Comparison of ENCODE assay signal across 38 cellular contexts in the genomic region with DNA sequence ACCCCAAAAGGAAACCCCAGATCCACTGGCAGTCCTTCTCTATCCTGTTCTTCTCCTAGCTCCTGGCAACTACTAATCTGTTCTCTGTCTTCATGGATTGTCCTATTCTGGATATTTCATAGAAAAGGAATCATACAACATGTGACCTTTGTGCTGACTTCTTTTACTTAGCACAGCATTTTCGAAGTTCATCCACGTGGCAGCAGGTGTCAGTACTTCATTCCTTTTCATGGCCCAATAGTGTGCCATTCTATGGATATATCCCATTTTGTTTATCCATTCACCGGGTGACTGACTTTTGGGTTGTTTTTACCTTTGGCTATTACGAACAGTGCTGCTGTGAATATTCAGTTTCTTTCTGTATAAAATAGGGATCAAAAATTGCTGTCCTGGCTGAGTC. TPM values are rescaled to one million over a fixed set of nuclear protein-coding genes. Genes with fewer than 3 reads are reported as not detected.
"Had no signal": no experiment of that assay in that cellular context is flagged by ENCODE, and none has a peak within 500 bp of the region (broad histone marks: within the 10 kb centered on the region; RNA-seq: fewer than 3 reads in every experiment).

No MANE protein-coding gene starts in this region.

- H3K36me3 ChIP-seq: adrenal gland, esophagus squamous epithelium, gastroesophageal sphincter, heart right ventricle, WERI-Rb-1 had no signal

- ATAC-seq: activated CD4-positive, CD25-positive, alpha-beta regulatory T cell treated with anti-CD3 and anti-CD28 coated beads, Interleukin-2, amount 50 U/mL, for 24 hours; activated CD8-positive, alpha-beta T cell treated with anti-CD3 and anti-CD28 coated beads for 36 hours; activated naive CD8-positive, alpha-beta T cell treated with anti-CD3 and anti-CD28 coated beads, Interleukin-2, amount 50 U/mL, for 24 hours; activated T-cell treated with anti-CD3 and anti-CD28 coated beads, Interleukin-2, amount 50 U/mL, for 4 hours; activated T-helper 17 cell treated with anti-CD3 and anti-CD28 coated beads, Interleukin-2, amount 50 U/mL, for 72 hours; body of pancreas; effector memory CD8-positive, alpha-beta T cell; gastroesophageal sphincter; heart right ventricle; T-helper 17 cell had no signal

- DNase-seq: activated B cell treated with CpG ODN at 0.5 μM for 24 hours; activated CD4-positive, alpha-beta T cell treated with anti-CD3 and anti-CD28 coated beads for 48 hours; activated CD4-positive, alpha-beta T cell treated with anti-CD3 and anti-CD28 coated beads, Interleukin-2, amount 50 U/mL, for 1 hour; activated CD4-positive, alpha-beta T cell treated with anti-CD3 and anti-CD28 coated beads, Interleukin-2, amount 50 U/mL, for 48 hours; activated CD8-positive, alpha-beta memory T cell treated with anti-CD3 and anti-CD28 coated beads for 24 hours; activated CD8-positive, alpha-beta T cell treated with anti-CD3 and anti-CD28 coated beads for 36 hours; activated effector memory CD4-positive, alpha-beta T cell treated with Interleukin-2 at 50 U/mL for 16 hours; activated gamma-delta T cell treated with Interleukin-2 at 50 U/mL for 16 hours; activated naive CD4-positive, alpha-beta T cell treated with anti-CD3 and anti-CD28 coated beads, Interleukin-2, amount 50 U/mL, for 16 hours; activated naive CD4-positive, alpha-beta T cell treated with Interleukin-2 at 50 U/mL for 16 hours; activated naive CD8-positive, alpha-beta T cell treated with anti-CD3 and anti-CD28 coated beads for 36 hours; activated naive CD8-positive, alpha-beta T cell treated with anti-CD3 and anti-CD28 coated beads, Interleukin-2, amount 50 U/mL, for 24 hours; activated T-cell treated with anti-CD3 and anti-CD28 coated beads, Interleukin-2, amount 50 U/mL, for 4 hours; adrenal gland; amygdala; aorta; body of pancreas; caudate nucleus; cortex of kidney; dermis blood vessel endothelial cell; effector CD4-positive, alpha-beta T cell; effector memory CD8-positive, alpha-beta T cell; esophagus squamous epithelium; foreskin melanocyte; heart right ventricle; T-helper 17 cell; T1000; WERI-Rb-1 had no signal

- H3K27ac ChIP-seq: adrenal gland, body of pancreas, epithelial cell of prostate, esophagus squamous epithelium, gastroesophageal sphincter, heart right ventricle, WERI-Rb-1 had no signal

- H3K27ac Mint-ChIP-seq: activated B cell treated with CpG ODN at 0.5 μM for 24 hours; activated CD8-positive, alpha-beta T cell treated with anti-CD3 and anti-CD28 coated beads for 36 hours; activated naive CD8-positive, alpha-beta T cell treated with anti-CD3 and anti-CD28 coated beads for 36 hours; activated naive CD8-positive, alpha-beta T cell treated with anti-CD3 and anti-CD28 coated beads, Interleukin-2, amount 50 U/mL, for 24 hours; activated T-helper 17 cell treated with anti-CD3 and anti-CD28 coated beads, Interleukin-2, amount 50 U/mL, for 72 hours; effector memory CD8-positive, alpha-beta T cell; T-helper 17 cell; T-helper 2 cell treated with Interferon-gamma antibody and Interleukin-4, amounts not matched to agents 5 μg/mL and 100 μg/mL, for 36 hours had no signal

- H3K9me3 ChIP-seq: adrenal gland, body of pancreas, esophagus squamous epithelium, gastroesophageal sphincter had no signal

- H3K4me3 ChIP-seq: adrenal gland, body of pancreas, esophagus squamous epithelium, gastroesophageal sphincter, heart right ventricle had no signal

- H3K27me3 Mint-ChIP-seq: activated CD8-positive, alpha-beta T cell treated with anti-CD3 and anti-CD28 coated beads for 36 hours; activated T-helper 17 cell treated with anti-CD3 and anti-CD28 coated beads, Interleukin-2, amount 50 U/mL, for 72 hours had no signal

- H3K36me3 Mint-ChIP-seq: activated naive CD8-positive, alpha-beta T cell treated with anti-CD3 and anti-CD28 coated beads for 36 hours had no signal

- H3K4me3 Mint-ChIP-seq: activated B cell treated with CpG ODN at 0.5 μM for 24 hours; activated CD8-positive, alpha-beta T cell treated with anti-CD3 and anti-CD28 coated beads for 36 hours; activated naive CD8-positive, alpha-beta T cell treated with anti-CD3 and anti-CD28 coated beads for 36 hours; activated naive CD8-positive, alpha-beta T cell treated with anti-CD3 and anti-CD28 coated beads, Interleukin-2, amount 50 U/mL, for 24 hours; activated T-cell treated with anti-CD3 and anti-CD28 coated beads, Interleukin-2, amount 50 U/mL, for 4 hours; activated T-helper 17 cell treated with anti-CD3 and anti-CD28 coated beads, Interleukin-2, amount 50 U/mL, for 72 hours; effector memory CD8-positive, alpha-beta T cell; T-helper 17 cell; T-helper 2 cell treated with Interferon-gamma antibody and Interleukin-4, amounts not matched to agents 5 μg/mL and 100 μg/mL, for 36 hours had no signal

- H3K4me1 Mint-ChIP-seq: activated B cell treated with CpG ODN at 0.5 μM for 24 hours; activated naive CD8-positive, alpha-beta T cell treated with anti-CD3 and anti-CD28 coated beads for 36 hours; activated naive CD8-positive, alpha-beta T cell treated with anti-CD3 and anti-CD28 coated beads, Interleukin-2, amount 50 U/mL, for 24 hours; activated T-helper 17 cell treated with anti-CD3 and anti-CD28 coated beads, Interleukin-2, amount 50 U/mL, for 72 hours; T-helper 17 cell had no signal

- H3K9me3 Mint-ChIP-seq: activated B cell treated with CpG ODN at 0.5 μM for 24 hours; activated CD8-positive, alpha-beta T cell treated with anti-CD3 and anti-CD28 coated beads for 36 hours; activated naive CD8-positive, alpha-beta T cell treated with anti-CD3 and anti-CD28 coated beads for 36 hours; activated naive CD8-positive, alpha-beta T cell treated with anti-CD3 and anti-CD28 coated beads, Interleukin-2, amount 50 U/mL, for 24 hours; activated T-cell treated with anti-CD3 and anti-CD28 coated beads, Interleukin-2, amount 50 U/mL, for 4 hours; activated T-helper 17 cell treated with anti-CD3 and anti-CD28 coated beads, Interleukin-2, amount 50 U/mL, for 72 hours; effector memory CD8-positive, alpha-beta T cell; T-helper 2 cell treated with Interferon-gamma antibody and Interleukin-4, amounts not matched to agents 5 μg/mL and 100 μg/mL, for 36 hours had no signal

- H3K4me1 ChIP-seq: adrenal gland, body of pancreas, esophagus squamous epithelium, gastroesophageal sphincter, heart right ventricle had no signal

- H3K27me3 ChIP-seq: adrenal gland, body of pancreas, esophagus squamous epithelium had no signal

RNA-seq across cellular contexts. Expression of a gene that starts 10.4 kb away (rescaled TPM):
- total RNA-seq: activated CD8-positive, alpha-beta T cell treated with anti-CD3 and anti-CD28 coated beads for 36 hours; activated naive CD8-positive, alpha-beta T cell treated with anti-CD3 and anti-CD28 coated beads for 36 hours; chondrocyte; dermis blood vessel endothelial cell; endothelial cell of umbilical vein; fibroblast of lung; fibroblast of villous mesenchyme; glomerular endothelial cell had no signal
- polyA plus RNA-seq: endothelial cell of umbilical vein, fibroblast of lung had no signal
